Comparison of ENCODE assay signal across 24 cellular contexts in the genomic region with DNA sequence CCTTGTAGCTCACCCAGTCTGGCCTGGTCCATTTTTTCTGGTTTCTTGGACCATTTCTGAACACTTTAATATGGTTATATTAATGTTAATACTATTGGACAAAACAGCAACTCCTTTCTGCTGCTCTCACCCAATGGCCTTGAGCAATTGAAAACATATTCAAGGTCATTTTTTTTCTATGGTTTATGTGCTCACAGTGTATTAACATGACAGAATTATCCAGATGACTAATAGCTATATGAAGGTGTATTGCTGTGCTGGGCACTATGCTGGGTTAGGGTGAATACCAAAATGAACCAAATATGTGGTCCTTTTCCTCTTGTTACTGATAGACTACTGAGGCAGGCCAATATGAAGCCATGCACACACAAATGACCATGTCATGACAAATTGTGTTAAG.
"Had no signal": no experiment of that assay in that cellular context is flagged by ENCODE, and none has a peak within 500 bp of the region (broad histone marks: within the 10 kb centered on the region; RNA-seq: fewer than 3 reads in every experiment).

No MANE protein-coding gene starts in this region.

- H3K9ac ChIP-seq: KMS-11 had no signal

- H3K4me1 Mint-ChIP-seq: activated CD4-positive, alpha-beta T cell treated with anti-CD3 and anti-CD28 coated beads for 36 hours; activated CD4-positive, alpha-beta T cell treated with anti-CD3 and anti-CD28 coated beads, Interleukin-2, amount 10 ng/mL, durations not matched to agents 7 days and 5 days; activated naive CD4-positive, alpha-beta T cell treated with anti-CD3 and anti-CD28 coated beads, Interleukin-2, amount 50 U/mL, for 24 hours; activated naive CD8-positive, alpha-beta T cell treated with anti-CD3 and anti-CD28 coated beads, Interleukin-2, amount 10 ng/mL, durations not matched to agents 7 days and 5 days had no signal

- H3K4me2 ChIP-seq: KMS-11 had no signal

- H3K27me3 Mint-ChIP-seq: activated CD4-positive, alpha-beta T cell treated with anti-CD3 and anti-CD28 coated beads, Interleukin-2, amount 10 ng/mL, durations not matched to agents 7 days and 5 days; activated naive CD8-positive, alpha-beta T cell treated with anti-CD3 and anti-CD28 coated beads, Interleukin-2, amount 10 ng/mL, durations not matched to agents 7 days and 5 days; activated T-cell treated with anti-CD3 and anti-CD28 coated beads, Interleukin-2, amount 50 U/mL, for 24 hours had no signal

- H3K9me3 ChIP-seq: ascending aorta, breast epithelium, SJCRH30 had no signal

- ATAC-seq: activated CD4-positive, alpha-beta T cell treated with anti-CD3 and anti-CD28 coated beads for 36 hours; activated CD8-positive, alpha-beta T cell treated with anti-CD3 and anti-CD28 coated beads, Interleukin-2, amount 10 ng/mL, durations not matched to agents 7 days and 5 days; Panc1 had no signal

- H3K4me3 Mint-ChIP-seq: activated CD4-positive, alpha-beta T cell treated with anti-CD3 and anti-CD28 coated beads for 36 hours; activated CD4-positive, alpha-beta T cell treated with anti-CD3 and anti-CD28 coated beads, Interleukin-2, amount 10 ng/mL, durations not matched to agents 7 days and 5 days; activated CD8-positive, alpha-beta T cell treated with anti-CD3 and anti-CD28 coated beads, Interleukin-2, amount 10 ng/mL, durations not matched to agents 7 days and 5 days; activated naive CD4-positive, alpha-beta T cell treated with anti-CD3 and anti-CD28 coated beads, Interleukin-2, amount 50 U/mL, for 24 hours; activated naive CD8-positive, alpha-beta T cell treated with anti-CD3 and anti-CD28 coated beads, Interleukin-2, amount 10 ng/mL, durations not matched to agents 7 days and 5 days; activated T-cell treated with anti-CD3 and anti-CD28 coated beads, Interleukin-2, amount 50 U/mL, for 24 hours; T-helper 2 cell treated with Interferon-gamma antibody and Interleukin-4, amounts not matched to agents 5 μg/mL and 100 μg/mL, for 36 hours had no signal

- H3K9me3 Mint-ChIP-seq: activated CD4-positive, alpha-beta T cell treated with anti-CD3 and anti-CD28 coated beads, Interleukin-2, amount 10 ng/mL, durations not matched to agents 7 days and 5 days; activated naive CD4-positive, alpha-beta T cell treated with anti-CD3 and anti-CD28 coated beads, Interleukin-2, amount 50 U/mL, for 24 hours; activated naive CD8-positive, alpha-beta T cell treated with anti-CD3 and anti-CD28 coated beads, Interleukin-2, amount 10 ng/mL, durations not matched to agents 7 days and 5 days; activated T-cell treated with anti-CD3 and anti-CD28 coated beads, Interleukin-2, amount 50 U/mL, for 24 hours; activated T-helper 2 cell treated with anti-CD3 and anti-CD28 coated beads, Interferon-gamma antibody, Interleukin-2, Interleukin-4, amounts not matched to agents 10 μg/mL and 5 μg/mL and 100 μg/mL, durations not matched to agents 14 hours and 24 hours and 36 hours; T-helper 2 cell treated with Interferon-gamma antibody and Interleukin-4, amounts not matched to agents 5 μg/mL and 100 μg/mL, for 36 hours had no signal

- H3K27me3 ChIP-seq: ascending aorta, breast epithelium, SJCRH30 had no signal

- H3K4me1 ChIP-seq: ascending aorta, breast epithelium had no signal

- DNase-seq: activated CD4-positive, alpha-beta T cell treated with anti-CD3 and anti-CD28 coated beads for 36 hours; activated CD4-positive, alpha-beta T cell treated with anti-CD3 and anti-CD28 coated beads, Interleukin-2, amount 10 ng/mL, durations not matched to agents 7 days and 5 days; activated CD4-positive, alpha-beta T cell treated with anti-CD3 and anti-CD28 coated beads, Interleukin-2, amount 50 U/mL, for 48 hours; activated CD8-positive, alpha-beta T cell treated with anti-CD3 and anti-CD28 coated beads, Interleukin-2, amount 10 ng/mL, durations not matched to agents 7 days and 5 days; activated gamma-delta T cell; activated naive CD4-positive, alpha-beta T cell treated with Interleukin-2 at 50 U/mL for 16 hours; activated naive CD8-positive, alpha-beta T cell treated with anti-CD3 and anti-CD28 coated beads, Interleukin-2, amount 10 ng/mL, durations not matched to agents 7 days and 5 days; activated T-cell treated with anti-CD3 and anti-CD28 coated beads, Interleukin-2, amount 50 U/mL, for 24 hours; NCI-H1105 treated with DMSO at 0.1 percent for 48 hours; NCI-H1436; NCI-H187; NCI-H2029 treated with DMSO at 0.1 percent for 48 hours; NCI-H2107; NCI-H524 treated with DMSO at 0.1 percent for 48 hours; SHP77; SJCRH30 had no signal

- H3K36me3 ChIP-seq: ascending aorta, breast epithelium, SJCRH30 had no signal

- H3K36me3 Mint-ChIP-seq: activated naive CD4-positive, alpha-beta T cell treated with anti-CD3 and anti-CD28 coated beads, Interleukin-2, amount 50 U/mL, for 24 hours; activated naive CD8-positive, alpha-beta T cell treated with anti-CD3 and anti-CD28 coated beads, Interleukin-2, amount 10 ng/mL, durations not matched to agents 7 days and 5 days had no signal

- H3K4me3 ChIP-seq: ascending aorta, breast epithelium, SJCRH30, SK-N-MC had no signal

- H3K27ac Mint-ChIP-seq: activated CD4-positive, alpha-beta T cell treated with anti-CD3 and anti-CD28 coated beads for 36 hours; activated CD4-positive, alpha-beta T cell treated with anti-CD3 and anti-CD28 coated beads, Interleukin-2, amount 10 ng/mL, durations not matched to agents 7 days and 5 days; activated CD8-positive, alpha-beta T cell treated with anti-CD3 and anti-CD28 coated beads, Interleukin-2, amount 10 ng/mL, durations not matched to agents 7 days and 5 days; activated naive CD4-positive, alpha-beta T cell treated with anti-CD3 and anti-CD28 coated beads, Interleukin-2, amount 50 U/mL, for 24 hours; activated naive CD8-positive, alpha-beta T cell treated with anti-CD3 and anti-CD28 coated beads, Interleukin-2, amount 10 ng/mL, durations not matched to agents 7 days and 5 days; activated T-cell treated with anti-CD3 and anti-CD28 coated beads, Interleukin-2, amount 50 U/mL, for 24 hours; activated T-helper 2 cell treated with anti-CD3 and anti-CD28 coated beads, Interferon-gamma antibody, Interleukin-2, Interleukin-4, amounts not matched to agents 10 μg/mL and 5 μg/mL and 100 μg/mL, durations not matched to agents 14 hours and 24 hours and 36 hours; T-helper 2 cell treated with Interferon-gamma antibody and Interleukin-4, amounts not matched to agents 5 μg/mL and 100 μg/mL, for 36 hours had no signal

- H3K27ac ChIP-seq: breast epithelium, KMS-11, SJCRH30, SK-N-MC had no signal
